Comparison of ENCODE assay signal across 24 cellular contexts in genomic region chr20:11083841-11084240, GRCh38.
DNase-seq lines count a peak whose midpoint lies in the region; ATAC-seq and TF ChIP-seq lines count a peak whose summit lies in the region.
"Had no signal": no experiment of that assay in that cellular context is flagged by ENCODE, and none has a peak within 500 bp of the region (broad histone marks: within the 10 kb centered on the region; RNA-seq: fewer than 3 reads in every experiment).

No MANE protein-coding gene starts in this region.

- H3K9me3 Mint-ChIP-seq in progenitor cell of endocrine pancreas (ENCODE audit: low read depth), result peaks cover 9% of the 10 kb centered on the region

- no peaks in the 10 kb centered on the region for H3K36me3 Mint-ChIP-seq in progenitor cell of endocrine pancreas (ENCODE audit: insufficient read depth)
- H3K36me3 Mint-ChIP-seq: CD4-positive, CD25-positive, alpha-beta regulatory T cell had no signal

- ATAC-seq in heart right ventricle, result no peak

- TF ChIP-seq CTCF in epithelial cell of esophagus (IDR thresholded peaks at IDR 0.05; ENCODE audit: insufficient read depth, low read depth, low read length, missing control alignments) (no peak), kidney epithelial cell (IDR thresholded peaks at IDR 0.05; ENCODE audit: insufficient read depth, low read length, poor library complexity, severe bottlenecking) (no peak), progenitor cell of endocrine pancreas (IDR thresholded peaks at IDR 0.05; ENCODE audit: unreplicated experiment) (no peak), heart right ventricle (IDR thresholded peaks at IDR 0.05) (no peak)

- no peak overlapping the region for H3K27ac Mint-ChIP-seq in progenitor cell of endocrine pancreas
- H3K27ac Mint-ChIP-seq: CD4-positive, CD25-positive, alpha-beta regulatory T cell; H9 had no signal

- H3K4me3 ChIP-seq in epithelial cell of esophagus (ENCODE audit: low read length) (no peak overlapping the region), kidney epithelial cell (ENCODE audit: low read depth, low read length) (no peak overlapping the region), heart right ventricle (no peak overlapping the region)
- H3K4me3 ChIP-seq: GM23248, PC-9 had no signal

- H3K27ac ChIP-seq in heart right ventricle, result no peak overlapping the region
- H3K27ac ChIP-seq: GM23248, HL-60, PC-9 had no signal

- DNase-seq in Daoy (ENCODE audit: low read depth) (peak; percentile 9), M059J (ENCODE audit: low read depth) (peak; percentile 53), epithelial cell of esophagus (ENCODE audit: low read depth) (peak; percentile 47), kidney epithelial cell (ENCODE audit: low read depth) (peak; percentile 25), NCI-H1105 (lab: John Stamatoyannopoulos, UW) (no peak), progenitor cell of endocrine pancreas (ENCODE audit: low spot score, unreplicated experiment) (no peak), heart right ventricle (no peak)
- DNase-seq: CD4-positive, CD25-positive, alpha-beta regulatory T cell; DMS153; GM23248; H9; Karpas-422; MV-4-11; NCI-H1105 treated with DMSO at 0.1 percent for 48 hours; NCI-H146; NCI-H1930; NCI-H2107; NCI-H524 treated with DMSO at 0.1 percent for 48 hours; NCI-H82; NK-92 treated with Interleukin-12 subunit alpha and Interleukin-12 subunit beta, amount 100 ng/mL, for 24 hours; PC-9; Right ventricle myocardium superior; RPMI8226 had no signal

- 68 to 96% methylated on average over 2 of the region's 2 CpGs for WGBS in heart right ventricle, 2 donors

- H3K36me3 ChIP-seq in kidney epithelial cell (ENCODE audit: control insufficient read depth, insufficient read depth, low read length) (no peaks in the 10 kb centered on the region), heart right ventricle (no peaks in the 10 kb centered on the region)

- H3K27me3 ChIP-seq in kidney epithelial cell (ENCODE audit: control insufficient read depth, insufficient read depth, low read length) (no peaks in the 10 kb centered on the region), heart right ventricle (no peaks in the 10 kb centered on the region)

- H3K4me3 Mint-ChIP-seq in progenitor cell of endocrine pancreas (ENCODE audit: low read depth), result no peak overlapping the region
- H3K4me3 Mint-ChIP-seq: CD4-positive, CD25-positive, alpha-beta regulatory T cell; H9 had no signal

- H3K9me3 ChIP-seq in heart right ventricle, result peaks cover 0 to 5% (median 0%) of the 10 kb centered on the region in 11 donors

- H3K4me1 ChIP-seq in heart right ventricle, result peaks cover 0 to 17% (median 7%) of the 10 kb centered on the region in 9 donors

- H3K27me3 Mint-ChIP-seq in progenitor cell of endocrine pancreas, result no peaks in the 10 kb centered on the region
- H3K27me3 Mint-ChIP-seq: CD4-positive, CD25-positive, alpha-beta regulatory T cell had no signal

- intact Hi-C loops in heart right ventricle (cut with DNase I), result loop anchor here in 1 of 10 donors (5.0 to 10.0 kb wide), 3 partner anchors 59 to 409 kb away; partner anchors contain the start of gene JAG1

- peaks cover 7% of the 10 kb centered on the region for H3K4me1 Mint-ChIP-seq in progenitor cell of endocrine pancreas (ENCODE audit: low read depth)
- H3K4me1 Mint-ChIP-seq: CD4-positive, CD25-positive, alpha-beta regulatory T cell had no signal

Comparison
In these comparisons a context has a peak if more than half of its experiments do, and no peak if none do; other contexts are left out.
1. DNase-seq: peak in Daoy (single experiment), M059J (single experiment), epithelial cell of esophagus (single experiment) and kidney epithelial cell (single experiment); none in NCI-H1105 (single experiment), progenitor cell of endocrine pancreas (single experiment) and heart right ventricle (0 of 2).